In the genomic region with DNA sequence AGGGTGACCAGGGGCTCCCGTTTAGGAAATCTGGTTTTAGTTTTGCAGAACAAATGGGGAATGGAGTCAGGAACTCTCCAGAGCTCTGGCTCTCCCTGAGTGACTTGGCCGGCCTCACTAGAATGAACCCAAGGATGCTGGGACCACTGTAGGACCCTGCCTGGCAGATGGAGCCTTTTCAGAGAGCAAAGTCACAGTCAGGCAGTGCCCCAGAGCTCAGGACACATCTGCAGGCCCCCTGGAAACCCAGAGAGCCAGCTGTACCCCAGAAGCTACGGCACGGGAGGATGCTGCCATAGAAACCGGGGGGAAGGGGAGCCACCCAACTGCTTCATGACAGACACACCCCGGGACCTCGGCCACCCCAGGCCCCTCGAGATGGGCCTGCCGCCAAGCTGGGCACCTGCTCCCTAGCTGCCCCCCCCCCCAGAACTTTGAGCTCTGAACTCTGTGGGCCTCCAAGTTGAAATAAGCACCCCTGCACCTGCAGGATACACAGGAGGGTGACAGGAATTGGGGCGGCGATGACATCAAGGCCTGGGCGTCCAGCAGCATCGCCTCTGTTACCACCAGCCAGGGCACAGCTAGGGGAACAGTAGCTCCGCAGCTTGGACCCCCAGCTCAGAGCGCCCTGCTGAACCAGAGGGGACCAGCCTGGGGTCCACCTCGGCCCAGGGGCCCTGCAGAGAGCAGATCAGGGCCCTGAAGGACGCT, we compare ENCODE assay signal across 10 cellular contexts.
DNase-seq lines count a peak whose midpoint lies in the region; ATAC-seq, FAIRE-seq and TF ChIP-seq lines count a peak whose summit lies in the region.
"Had no signal": no experiment of that assay in that cellular context is flagged by ENCODE, and none has a peak within 500 bp of the region (broad histone marks: within the 10 kb centered on the region; RNA-seq: fewer than 3 reads in every experiment).

No MANE protein-coding gene starts in this region.

- TF ChIP-seq POLR2A in transverse colon (IDR thresholded peaks at IDR 0.05) (no peak), GM12891 (IDR thresholded peaks at IDR 0.05; ENCODE audit: low read depth, low read length) (no peak)

- TF ChIP-seq EP300 in transverse colon (IDR thresholded peaks at IDR 0.05; ENCODE audit: low read depth), result no peak

- H3K4me1 Mint-ChIP-seq in activated naive CD4-positive, alpha-beta T cell treated with anti-CD3 and anti-CD28 coated beads, Interleukin-2, amount 50 U/mL, for 24 hours, result no peaks in the 10 kb centered on the region
- peaks cover 0 to 2% (median 0%) of the 10 kb centered on the region in 3 donors for H3K4me1 Mint-ChIP-seq in naive B cell

- intact Hi-C loops in transverse colon (cut with DNase I; ENCODE audit: low total_unique reads), result no loop called here

- no peaks in the 10 kb centered on the region for H3K9me3 Mint-ChIP-seq in activated naive CD4-positive, alpha-beta T cell treated with anti-CD3 and anti-CD28 coated beads, Interleukin-2, amount 50 U/mL, for 24 hours
- no peaks in the 10 kb centered on the region for H3K9me3 Mint-ChIP-seq in activated naive CD4-positive, alpha-beta T cell treated with anti-CD3 and anti-CD28 coated beads, Interleukin-2, amount 50 U/mL, for 72 hours
- no peaks in the 10 kb centered on the region for H3K9me3 Mint-ChIP-seq in naive B cell

- H3K36me3 Mint-ChIP-seq in activated naive CD4-positive, alpha-beta T cell treated with anti-CD3 and anti-CD28 coated beads, Interleukin-2, amount 50 U/mL, for 24 hours, result no peaks in the 10 kb centered on the region
- H3K36me3 Mint-ChIP-seq in activated naive CD4-positive, alpha-beta T cell treated with anti-CD3 and anti-CD28 coated beads, Interleukin-2, amount 50 U/mL, for 72 hours, result no peaks in the 10 kb centered on the region
- H3K36me3 Mint-ChIP-seq in naive B cell, result no peaks in the 10 kb centered on the region

- no peak for ATAC-seq in activated naive CD4-positive, alpha-beta T cell treated with anti-CD3 and anti-CD28 coated beads, Interleukin-2, amount 50 U/mL, for 72 hours
- ATAC-seq in naive B cell (ENCODE audit: low read depth in 2 of 2), result no peak
- no peak for ATAC-seq in GM21619 (IDR thresholded peaks at IDR 0.05; ENCODE audit: unreplicated experiment)

- peak overlapping the region; percentile 92 for H3K27ac ChIP-seq in caudate nucleus (ENCODE audit: low read depth, low read length)
- peak overlapping the region in 3 of 4 donors; percentile 66 to 73 (median 69) for H3K27ac ChIP-seq in transverse colon

- WGBS in transverse colon (ENCODE audit: low coverage in 1 of 2), 2 donors, result 73% methylated on average over 15 of the region's 17 CpGs; no CpG with 5 or more reads in 1 of the 2 donors

- DNase-seq in activated naive CD4-positive, alpha-beta T cell treated with anti-CD3 and anti-CD28 coated beads, Interleukin-2, amount 50 U/mL, for 72 hours (ENCODE audit: low spot score in 2 of 2), result no peak
- no peak for DNase-seq in caudate nucleus (lab: John Stamatoyannopoulos, UW)
- DNase-seq in naive B cell, result no peak
- DNase-seq in transverse colon, result no peak
- DNase-seq in NCI-H1694 (lab: John Stamatoyannopoulos, UW), result no peak
- DNase-seq in GM12891 (ENCODE audit: insufficient read length, low spot score), result no peak
- DNase-seq: activated CD8-positive, alpha-beta memory T cell treated with anti-CD3 and anti-CD28 coated beads for 24 hours had no signal

- no peaks in the 10 kb centered on the region for H3K36me3 ChIP-seq in transverse colon

- H3K9me3 ChIP-seq in transverse colon, result no peaks in the 10 kb centered on the region

- H3K4me3 ChIP-seq in transverse colon, result peak overlapping the region in 1 of 4 donors; percentile 60

- in situ Hi-C loops in transverse colon (cut with MboI; ENCODE audit: low pct_ligation_motif_present in 1 of 4, low pct_unique_long_range_greater_than_20kb in 1 of 4, low sequenced_read_pairs in 3 of 4), result loop anchor here in 2 of 4 donors (10.0 kb wide), 2 partner anchors 65 to 225 kb away; no protein-coding TSS in a partner anchor

- H3K4me3 Mint-ChIP-seq in activated naive CD4-positive, alpha-beta T cell treated with anti-CD3 and anti-CD28 coated beads, Interleukin-2, amount 50 U/mL, for 24 hours, result peak overlapping the region; percentile 33
- H3K4me3 Mint-ChIP-seq in naive B cell, result peak overlapping the region; percentile 29 to 80 (median 62)

- peaks cover 6 to 21% (median 17%) of the 10 kb centered on the region in 4 donors for H3K4me1 ChIP-seq in transverse colon

- no peaks in the 10 kb centered on the region for H3K27me3 Mint-ChIP-seq in activated naive CD4-positive, alpha-beta T cell treated with anti-CD3 and anti-CD28 coated beads, Interleukin-2, amount 50 U/mL, for 24 hours
- peaks cover 16 to 42% (median 28%) of the 10 kb centered on the region in 3 donors for H3K27me3 Mint-ChIP-seq in naive B cell

- no peaks in the 10 kb centered on the region for H3K27me3 ChIP-seq in transverse colon

- no peak overlapping the region for H3K27ac Mint-ChIP-seq in activated naive CD4-positive, alpha-beta T cell treated with anti-CD3 and anti-CD28 coated beads, Interleukin-2, amount 50 U/mL, for 24 hours
- H3K27ac Mint-ChIP-seq in activated naive CD4-positive, alpha-beta T cell treated with anti-CD3 and anti-CD28 coated beads, Interleukin-2, amount 50 U/mL, for 72 hours, result no peak overlapping the region
- H3K27ac Mint-ChIP-seq in naive B cell, result no peak overlapping the region

- no peak for FAIRE-seq in GM12891 (lab: Jason Lieb, UNC)
- FAIRE-seq: RCC 7860 had no signal

- TF ChIP-seq CTCF in transverse colon (IDR thresholded peaks at IDR 0.05), result no peak

TF ChIP-seq in GM12891, 5 proteins besides CTCF, POLR2A, EP300 and RAD21:
- no peak for TF ChIP-seq PAX5 (IDR thresholded peaks at IDR 0.05; ENCODE audit: insufficient read depth, low read length, severe bottlenecking)
- TF ChIP-seq POU2F2 (IDR thresholded peaks at IDR 0.05; ENCODE audit: low read depth, low read length), result no peak
- TF ChIP-seq TAF1 (IDR thresholded peaks at IDR 0.05; ENCODE audit: low read depth, low read length), result no peak
- no peak for TF ChIP-seq SPI1 (IDR thresholded peaks at IDR 0.05; ENCODE audit: low read depth, low read length)
- no peak for TF ChIP-seq POLR2AphosphoS5 (IDR thresholded peaks at IDR 0.05; ENCODE audit: low read depth, low read length)
TF ChIP-seq in GM12891: peak in this region for 0.
